8 cellular contexts compared by ENCODE assay signal in the genomic region with DNA sequence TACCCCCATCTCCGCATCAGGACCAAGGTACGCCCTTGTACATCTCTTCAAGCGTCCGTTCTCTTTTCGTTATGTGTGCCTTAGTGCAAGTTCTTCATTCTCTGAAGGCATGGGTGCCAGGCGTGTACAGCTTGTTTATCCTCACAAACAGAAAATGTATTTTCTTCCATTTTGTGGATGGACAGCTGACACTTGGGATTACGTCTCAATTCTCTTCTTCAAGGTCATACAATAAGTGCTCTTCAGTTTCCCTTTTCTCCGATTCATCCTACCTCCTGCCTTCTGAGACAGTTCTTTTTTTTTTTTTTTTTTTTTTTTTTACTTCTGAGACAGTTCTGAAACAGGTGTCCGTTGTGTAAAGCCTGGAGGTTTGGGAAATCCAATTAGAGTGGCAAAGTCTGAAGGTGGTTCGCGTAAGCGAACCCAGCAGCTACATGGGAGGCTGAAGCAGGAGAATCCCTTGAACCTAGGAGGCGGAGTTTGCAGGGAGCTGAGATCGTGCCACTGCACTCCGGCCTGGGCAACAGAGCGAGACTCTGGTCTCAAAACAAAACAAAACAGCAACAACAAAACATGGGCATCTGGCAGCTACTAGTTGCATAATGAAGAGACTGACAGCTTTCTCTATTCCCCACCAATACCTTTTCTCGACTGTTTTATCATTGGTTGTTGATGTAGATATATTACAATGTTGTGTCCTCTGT. TPM values are rescaled to one million over a fixed set of nuclear protein-coding genes. Genes with fewer than 3 reads are reported as not detected.
DNase-seq lines count a peak whose midpoint lies in the region; ATAC-seq and TF ChIP-seq lines count a peak whose summit lies in the region.

No MANE protein-coding gene starts in this region.

- peaks cover 11% of the 10 kb centered on the region for H3K4me1 ChIP-seq in testis

- peak overlapping the region; percentile 94 for H3K27ac Mint-ChIP-seq in activated naive CD4-positive, alpha-beta T cell treated with anti-CD3 and anti-CD28 coated beads, Interleukin-2, amount 50 U/mL, for 24 hours
- peak overlapping the region; percentile 94 for H3K27ac Mint-ChIP-seq in activated naive CD8-positive, alpha-beta T cell treated with anti-CD3 and anti-CD28 coated beads for 36 hours

- TF ChIP-seq POLR2A in testis (IDR thresholded peaks at IDR 0.05), result no peak

- peak overlapping the region; percentile 71 to 86 for H3K4me3 ChIP-seq in testis

- ATAC-seq in HG02623 (IDR thresholded peaks at IDR 0.05; ENCODE audit: unreplicated experiment), result no peak

- no peaks in the 10 kb centered on the region for H3K36me3 Mint-ChIP-seq in activated naive CD4-positive, alpha-beta T cell treated with anti-CD3 and anti-CD28 coated beads, Interleukin-2, amount 50 U/mL, for 24 hours
- peaks cover 13% of the 10 kb centered on the region for H3K36me3 Mint-ChIP-seq in activated naive CD8-positive, alpha-beta T cell treated with anti-CD3 and anti-CD28 coated beads for 36 hours

- DNase-seq in activated naive CD4-positive, alpha-beta T cell treated with anti-CD3 and anti-CD28 coated beads, Interleukin-2, amount 50 U/mL, for 16 hours, result no peak
- DNase-seq in activated naive CD8-positive, alpha-beta T cell treated with anti-CD3 and anti-CD28 coated beads for 36 hours, result no peak
- DNase-seq in kidney glomerular epithelial cell (lab: John Stamatoyannopoulos, UW) (peak; percentile 8), testis (no peak)
- no peak for DNase-seq in stimulated activated CD4-positive, alpha-beta T cell treated with anti-CD3 and anti-CD28 coated beads, Interleukin-4, amount 100 ng/mL, for 1 hour
- DNase-seq in stimulated activated CD4-positive, alpha-beta T cell treated with anti-CD3 and anti-CD28 coated beads, Interleukin-15, amount 100 ng/mL, for 24 hours, result no peak

- peaks cover 23% of the 10 kb centered on the region for H3K4me1 Mint-ChIP-seq in activated naive CD4-positive, alpha-beta T cell treated with anti-CD3 and anti-CD28 coated beads, Interleukin-2, amount 50 U/mL, for 24 hours
- peaks cover 24% of the 10 kb centered on the region for H3K4me1 Mint-ChIP-seq in activated naive CD8-positive, alpha-beta T cell treated with anti-CD3 and anti-CD28 coated beads for 36 hours

- WGBS in testis, 2 donors, result 17 to 25% methylated on average over 17 of the region's 17 CpGs

- no peaks in the 10 kb centered on the region for H3K27me3 ChIP-seq in testis

- H3K27me3 Mint-ChIP-seq in activated naive CD4-positive, alpha-beta T cell treated with anti-CD3 and anti-CD28 coated beads, Interleukin-2, amount 50 U/mL, for 24 hours, result no peaks in the 10 kb centered on the region
- H3K27me3 Mint-ChIP-seq in activated naive CD8-positive, alpha-beta T cell treated with anti-CD3 and anti-CD28 coated beads for 36 hours, result no peaks in the 10 kb centered on the region

- intact Hi-C loops in testis (cut with DNase I; ENCODE audit: low total_unique reads), result no loop called here

- no peaks in the 10 kb centered on the region for H3K36me3 ChIP-seq in testis (ENCODE audit: low read depth, missing control alignments)

- peak overlapping the region; percentile 61 to 73 for H3K27ac ChIP-seq in testis

- TF ChIP-seq CTCF in testis (IDR thresholded peaks at IDR 0.05), result no peak

- no peaks in the 10 kb centered on the region for H3K9me3 ChIP-seq in testis

- H3K4me3 Mint-ChIP-seq in activated naive CD4-positive, alpha-beta T cell treated with anti-CD3 and anti-CD28 coated beads, Interleukin-2, amount 50 U/mL, for 24 hours, result peak overlapping the region; percentile 95
- H3K4me3 Mint-ChIP-seq in activated naive CD8-positive, alpha-beta T cell treated with anti-CD3 and anti-CD28 coated beads for 36 hours, result peak overlapping the region; percentile 99

- no peaks in the 10 kb centered on the region for H3K9me3 Mint-ChIP-seq in activated naive CD4-positive, alpha-beta T cell treated with anti-CD3 and anti-CD28 coated beads, Interleukin-2, amount 50 U/mL, for 24 hours
- no peaks in the 10 kb centered on the region for H3K9me3 Mint-ChIP-seq in activated naive CD8-positive, alpha-beta T cell treated with anti-CD3 and anti-CD28 coated beads for 36 hours

RNA-seq across cellular contexts. Expression of a gene that starts 0.7 kb away (rescaled TPM):
- total RNA-seq in activated naive CD8-positive, alpha-beta T cell treated with anti-CD3 and anti-CD28 coated beads for 36 hours, result 100 to 1,000 TPM; 449 to 455 TPM
- total RNA-seq in testis, result 100 to 1,000 TPM; 549 to 563 TPM
- 485 TPM for polyA plus RNA-seq in testis (ENCODE audit: insufficient read depth, low read depth, low replicate concordance)

RNA-seq across cellular contexts. Expression of a gene that starts 7.5 kb away (rescaled TPM):
- 10 to 100 TPM; 64.2 to 64.6 TPM for total RNA-seq in activated naive CD8-positive, alpha-beta T cell treated with anti-CD3 and anti-CD28 coated beads for 36 hours
- 10 to 100 TPM; 13.9 to 15.7 TPM for total RNA-seq in testis
- 20.0 TPM for polyA plus RNA-seq in testis (ENCODE audit: insufficient read depth, low read depth, low replicate concordance)

RNA-seq across cellular contexts. Expression of a gene that starts 7.6 kb away (rescaled TPM):
- 10 to 100 TPM; 25.0 to 30.5 TPM for total RNA-seq in activated naive CD8-positive, alpha-beta T cell treated with anti-CD3 and anti-CD28 coated beads for 36 hours
- total RNA-seq in testis, result 10 to 100 TPM; 17.5 to 20.9 TPM
- 10.8 TPM for polyA plus RNA-seq in testis (ENCODE audit: insufficient read depth, low read depth, low replicate concordance)

RNA-seq across cellular contexts. Expression of a gene that starts 30.9 kb away (rescaled TPM):
- total RNA-seq in activated naive CD8-positive, alpha-beta T cell treated with anti-CD3 and anti-CD28 coated beads for 36 hours, result 100 to 1,000 TPM; 288 to 292 TPM
- 100 to 1,000 TPM; 199 to 238 TPM for total RNA-seq in testis
- polyA plus RNA-seq in testis (ENCODE audit: insufficient read depth, low read depth, low replicate concordance), result 202 TPM

RNA-seq across cellular contexts. Expression of a gene that starts 57.3 kb away (rescaled TPM):
- total RNA-seq in activated naive CD8-positive, alpha-beta T cell treated with anti-CD3 and anti-CD28 coated beads for 36 hours, result 100 to 1,000 TPM; 214 to 226 TPM
- total RNA-seq in testis, result 100 to 1,000 TPM; 404 to 461 TPM
- 725 TPM for polyA plus RNA-seq in testis (ENCODE audit: insufficient read depth, low read depth, low replicate concordance)
